ENCODE assay signal across 12 cellular contexts in the genomic region with DNA sequence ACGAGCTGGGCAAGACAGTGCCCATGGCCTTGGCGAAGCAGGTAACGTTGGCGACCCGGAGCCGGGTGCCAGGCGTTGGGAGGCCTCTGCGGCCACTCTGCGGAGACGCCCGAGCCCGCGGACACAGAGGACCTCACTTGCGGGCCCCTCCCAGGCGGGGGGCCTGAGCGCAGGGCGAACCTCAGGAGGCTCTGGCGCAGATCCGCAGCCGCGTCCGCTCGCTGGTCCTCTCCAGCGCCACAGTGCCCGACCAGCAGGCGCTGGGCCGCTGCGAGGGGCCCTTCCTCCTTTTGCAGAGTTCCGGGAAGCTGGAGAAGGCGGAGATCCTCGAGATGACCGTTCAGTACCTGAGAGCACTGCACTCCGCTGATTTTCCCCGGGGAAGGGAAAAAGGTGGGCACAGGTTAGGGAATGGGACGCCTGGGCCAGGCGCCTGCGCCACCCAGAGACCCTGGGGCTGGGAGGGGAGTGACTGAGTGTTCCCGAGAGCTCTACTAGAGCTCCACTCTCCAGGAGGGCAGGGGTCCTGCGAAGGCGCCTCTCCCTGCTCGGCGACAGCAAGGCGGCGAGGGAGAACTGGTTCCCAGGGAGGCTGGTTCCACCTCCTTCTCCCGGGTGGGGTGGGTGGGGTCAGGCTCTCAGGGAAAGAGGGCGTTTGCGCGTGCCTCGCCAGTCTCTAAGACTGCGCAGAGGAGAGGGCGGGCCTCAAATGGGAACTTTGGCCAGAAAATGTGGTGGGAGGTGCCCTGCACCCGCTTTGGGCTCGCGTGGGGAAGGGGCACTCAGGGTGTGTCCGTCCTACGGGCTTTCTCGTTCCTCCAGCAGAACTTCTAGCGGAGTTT. TPM values are rescaled to one million over a fixed set of nuclear protein-coding genes. Genes with fewer than 3 reads are reported as not detected.
DNase-seq lines count a peak whose midpoint lies in the region; ATAC-seq, FAIRE-seq and TF ChIP-seq lines count a peak whose summit lies in the region.
"Had no signal": no experiment of that assay in that cellular context is flagged by ENCODE, and none has a peak within 500 bp of the region (broad histone marks: within the 10 kb centered on the region; RNA-seq: fewer than 3 reads in every experiment).

No MANE protein-coding gene starts in this region.

- peak overlapping the region; percentile 80 to 92 for H3K4me2 ChIP-seq in H1 (ENCODE audit: insufficient read depth in 1 of 2, low read depth in 2 of 2, low read length in 2 of 2)
- H3K4me2 ChIP-seq in neural progenitor cell = peak overlapping the region; percentile 82

- H3K4me1 ChIP-seq in Caco-2 (peaks cover 7% of the 10 kb centered on the region; the same call in 1 of the 2 replicates), HEK293 (ENCODE audit: control insufficient read depth, insufficient read depth, low read length) (peaks cover 4% of the 10 kb centered on the region), H1 (replicated peaks in 1 of 4; ENCODE audit: control insufficient read depth in 3 of 4, insufficient read depth in 4 of 4, low read length in 3 of 4) (peaks cover 0 to 52% (median 29%) of the 10 kb centered on the region in 4 experiments; a peak in 6 of 7 replicates), neural progenitor cell (peaks cover 87% of the 10 kb centered on the region)

- no peak; a peak in 1 of 4 replicates for TF ChIP-seq RAD21 in H1 (IDR thresholded peaks at IDR 0.05 in 1 of 2, conservative IDR thresholded peaks at IDR 0.05 in 1 of 2; ENCODE audit: low read depth in 2 of 2, low read length in 2 of 2)

- intact Hi-C loops in Caco-2 (cut with micrococcal nuclease; ENCODE audit: unreplicated experiment) = no loop called here

- H3K27ac Mint-ChIP-seq in Caco-2 (ENCODE audit: unreplicated experiment) (no peak overlapping the region), neural progenitor cell (no peak overlapping the region), T-cell (no peak overlapping the region)
- H3K27ac Mint-ChIP-seq: CD8-positive, alpha-beta T cell; effector memory CD8-positive, alpha-beta T cell; progenitor cell of endocrine pancreas had no signal

- no peak overlapping the region for H3K56ac ChIP-seq in H1 (replicated peaks; ENCODE audit: insufficient read length, low read depth, low read length)

- no peak overlapping the region for H3K23ac ChIP-seq in H1 (ENCODE audit: insufficient read length)

- peak overlapping the region; percentile 47 for H4K8ac ChIP-seq in H1 (ENCODE audit: extremely low read depth, insufficient read depth, low read length)

- H3K23me2 ChIP-seq in H1 (ENCODE audit: low read depth, low read length) = peaks cover 21% of the 10 kb centered on the region; the same call in 1 of the 2 replicates

- H3K4me1 Mint-ChIP-seq in Caco-2 (ENCODE audit: low read depth, unreplicated experiment) = peaks cover 6% of the 10 kb centered on the region
- H3K4me1 Mint-ChIP-seq in neural progenitor cell = peaks cover 54% of the 10 kb centered on the region
- peaks cover 14 to 22% (median 14%) of the 10 kb centered on the region in 3 donors for H3K4me1 Mint-ChIP-seq in T-cell

- H3K4ac ChIP-seq in H1 (replicated peaks; ENCODE audit: insufficient read length, low read depth, low read length) = no peak overlapping the region

- H3K27me3 ChIP-seq in Caco-2 (replicated peaks; ENCODE audit: control insufficient read depth, insufficient read depth, low read length) = peaks cover 2% of the 10 kb centered on the region
- H3K27me3 ChIP-seq in H1 (replicated peaks in 1 of 4; ENCODE audit: control insufficient read depth in 3 of 4, extremely low read depth in 1 of 4, insufficient read depth in 3 of 4, low read length in 3 of 4) = peaks cover 95 to 100% (median 100%) of the 10 kb centered on the region in 4 experiments
- peaks cover 100% of the 10 kb centered on the region for H3K27me3 ChIP-seq in neural progenitor cell

- FAIRE-seq in H1 (lab: Jason Lieb, UNC) = no peak

- H4K5ac ChIP-seq in H1 (ENCODE audit: insufficient read length, low read depth, low read length) = no peak overlapping the region

- H3K4me3 Mint-ChIP-seq in Caco-2 (ENCODE audit: unreplicated experiment) = peak overlapping the region; percentile 76
- H3K4me3 Mint-ChIP-seq in neural progenitor cell = peak overlapping the region; percentile 60
- no peak overlapping the region for H3K4me3 Mint-ChIP-seq in T-cell
- H3K4me3 Mint-ChIP-seq: CD8-positive, alpha-beta T cell; effector memory CD8-positive, alpha-beta T cell had no signal

- H3K14ac ChIP-seq in H1 (ENCODE audit: insufficient read length) = no peak overlapping the region

- BruUV-seq in Caco-2 (replicated peaks; lab: Mats Ljungman, UMichigan) = no TSS peak

- H3K27me3 Mint-ChIP-seq in Caco-2 (ENCODE audit: insufficient read depth, unreplicated experiment) = peaks cover 32% of the 10 kb centered on the region
- H3K27me3 Mint-ChIP-seq in neural progenitor cell (ENCODE audit: insufficient read depth, low read depth) = peaks cover 85% of the 10 kb centered on the region
- peaks cover 55 to 84% of the 10 kb centered on the region in 2 donors for H3K27me3 Mint-ChIP-seq in T-cell

- H3K27ac ChIP-seq in HEK293 (ENCODE audit: extremely low read depth, low read depth, low read length) = peak overlapping the region; percentile 34; the same call in 1 of the 2 replicates
- H3K27ac ChIP-seq in H1 (ENCODE audit: low read depth, low read length) = no peak overlapping the region
- H3K27ac ChIP-seq in neural progenitor cell = no peak overlapping the region

- no peaks in the 10 kb centered on the region for H3K79me1 ChIP-seq in H1 (ENCODE audit: low read depth, low read length)

- no peak for TF ChIP-seq EP300 in H1 (IDR thresholded peaks at IDR 0.05; ENCODE audit: borderline replicate concordance in 1 of 2, low read depth in 2 of 2, low read length in 2 of 2)

- H2AK5ac ChIP-seq in H1 (ENCODE audit: low read depth, low read length) = no peak overlapping the region

- no peak overlapping the region for H2BK20ac ChIP-seq in H1 (ENCODE audit: low read length)

- WGBS in H1 (ENCODE audit: extremely low coverage in 1 of 2, insufficient coverage in 1 of 2, insufficient read length in 1 of 2, insufficient replicate concordance in 2 of 2, low coverage in 1 of 2, low lambda C conversion rate in 2 of 2, missing lambda C conversion rate in 1 of 2), 2 experiments = 1% methylated on average over 45 of the region's 58 CpGs; no CpG with 5 or more reads in 1 of the 2 experiments

- H4K91ac ChIP-seq in H1 (replicated peaks; ENCODE audit: insufficient read length, low read length) = peak overlapping the region; percentile 56

- ATAC-seq in T-cell (replicated peaks in 1 of 4) = no peak
- ATAC-seq: CD8-positive, alpha-beta T cell; effector memory CD8-positive, alpha-beta T cell had no signal

- no peaks in the 10 kb centered on the region for H3K9me3 ChIP-seq in Caco-2
- no peaks in the 10 kb centered on the region for H3K9me3 ChIP-seq in HEK293 (ENCODE audit: control insufficient read depth, insufficient read depth, low read depth, low read length)
- no peaks in the 10 kb centered on the region; a peak in 1 of 4 replicates for H3K9me3 ChIP-seq in H1 (ENCODE audit: insufficient read depth in 2 of 2, low read depth in 1 of 2, low read length in 1 of 2)
- H3K9me3 ChIP-seq in neural progenitor cell (ENCODE audit: low read depth) = no peaks in the 10 kb centered on the region

- peaks cover 66% of the 10 kb centered on the region for H3F3A ChIP-seq in neural progenitor cell (ENCODE audit: low read depth)

- no peaks in the 10 kb centered on the region for H3K36me3 ChIP-seq in Caco-2 (ENCODE audit: control insufficient read depth, insufficient read depth, low read length)
- H3K36me3 ChIP-seq in HEK293 (ENCODE audit: control insufficient read depth in 2 of 2, insufficient read depth in 1 of 2, low read length in 2 of 2) = no peaks in the 10 kb centered on the region
- no peaks in the 10 kb centered on the region; a peak in 1 of 8 replicates for H3K36me3 ChIP-seq in H1 (ENCODE audit: control insufficient read depth in 2 of 4, insufficient read depth in 4 of 4, low read length in 3 of 4)
- no peaks in the 10 kb centered on the region for H3K36me3 ChIP-seq in neural progenitor cell

- peak overlapping the region; percentile 22; the same call in 1 of the 2 replicates for H2BK12ac ChIP-seq in H1 (ENCODE audit: low read depth, low read length)

- CTCF ChIA-PET in Caco-2 (lab: Charles Lee) = interaction anchor here (0.7 kb wide), 1 partner anchor 126 kb away, joined by 3 read pairs; no protein-coding TSS in a partner anchor
- CTCF ChIA-PET in HEK293 (lab: Yijun Ruan, JAX) = interaction anchor here (0.6 to 1.2 kb wide), 3 partner anchors 165 to 781 kb away, joined by 3 read pairs; no protein-coding TSS in a partner anchor
- CTCF ChIA-PET in H1 (lab: Charles Lee; ENCODE audit: partially characterized antibody) = interaction anchor here (0.6 to 4.2 kb wide), 6 partner anchors 12 to 91 kb away, joined by 3 to 23 read pairs (median 4); no protein-coding TSS in a partner anchor
- CTCF ChIA-PET in T-cell (lab: Charles Lee) = no interaction called here

- H2BK120ac ChIP-seq in H1 (replicated peaks; ENCODE audit: low read depth, low read length) = no peak overlapping the region

- H2BK15ac ChIP-seq in H1 (ENCODE audit: low read length) = no peak overlapping the region

- no peak overlapping the region for H3K9ac ChIP-seq in H1 (replicated peaks in 1 of 4; ENCODE audit: extremely low read depth in 1 of 4, low read depth in 3 of 4, low read length in 3 of 4)
- H3K9ac ChIP-seq in neural progenitor cell = no peak overlapping the region

- no peak overlapping the region for H2BK5ac ChIP-seq in H1 (ENCODE audit: low read depth, low read length)

- H2AFZ ChIP-seq in H1 (ENCODE audit: low read length) = peak overlapping the region; percentile 79; the same call in 1 of the 2 replicates
- H2AFZ ChIP-seq in neural progenitor cell (replicated peaks) = no peak overlapping the region

- no peak for TF ChIP-seq POLR2A in H1 (IDR thresholded peaks at IDR 0.05; ENCODE audit: control extremely low read depth in 1 of 2, low read depth in 2 of 2, low read length in 2 of 2)

- peaks cover 13 to 19% of the 10 kb centered on the region in 2 experiments for H4K20me1 ChIP-seq in H1 (replicated peaks in 1 of 2; ENCODE audit: control insufficient read depth in 1 of 2, insufficient read depth in 2 of 2, low read length in 2 of 2)
- H4K20me1 ChIP-seq in neural progenitor cell (ENCODE audit: low read depth) = peaks cover 91% of the 10 kb centered on the region

- DNase-seq in Caco-2 (peak in 1 of 2 experiments; percentile 43), H1 (ENCODE audit: low read depth in 1 of 2, low spot score in 2 of 2) (no peak), neural progenitor cell (ENCODE audit: low spot score) (peak; percentile 72), T-cell (no peak), T-helper 2 cell (no peak), GM19238 (ENCODE audit: insufficient read length, low spot score) (no peak)
- no peak for DNase-seq in activated CD4-positive, alpha-beta T cell treated with anti-CD3 and anti-CD28 coated beads, Interleukin-2, amount 50 U/mL, for 1 hour
- DNase-seq: CD8-positive, alpha-beta T cell; effector memory CD8-positive, alpha-beta T cell; MV-4-11 had no signal

- TF ChIP-seq CTCF in Caco-2 (IDR thresholded peaks at IDR 0.05; ENCODE audit: insufficient read depth in 1 of 2, low read depth in 1 of 2, low read length in 1 of 2, severe bottlenecking in 1 of 2, unreplicated experiment in 1 of 2) = no peak
- no peak for TF ChIP-seq CTCF in HEK293 (tag by site-specific recombination; IDR thresholded peaks at IDR 0.05)
- no peak for TF ChIP-seq CTCF in H1 (IDR thresholded peaks at IDR 0.05; ENCODE audit: control extremely low read depth in 1 of 3, insufficient read depth in 1 of 3, low read depth in 1 of 3, low read length in 3 of 3)
- no peak for TF ChIP-seq CTCF in neural progenitor cell (IDR thresholded peaks at IDR 0.05)

- no peak overlapping the region; the same call in 1 of the 2 replicates for H3K18ac ChIP-seq in H1 (ENCODE audit: extremely low read depth, low read length)

- peak overlapping the region; percentile 28 for H3K4me3 ChIP-seq in Caco-2 (ENCODE audit: low read depth, low read length)
- H3K4me3 ChIP-seq in HEK293 (ENCODE audit: low read depth, low read length) = peak overlapping the region; percentile 38
- H3K4me3 ChIP-seq in H1 (ENCODE audit: extremely low read depth in 1 of 4, insufficient read depth in 2 of 4, low read depth in 3 of 4, low read length in 4 of 4) = peak overlapping the region; percentile 2 to 53 (median 28)
- H3K4me3 ChIP-seq in neural progenitor cell = peak overlapping the region; percentile 38

- H3K36me3 Mint-ChIP-seq in Caco-2 (ENCODE audit: insufficient read depth, unreplicated experiment) (peaks cover 7% of the 10 kb centered on the region), neural progenitor cell (no peaks in the 10 kb centered on the region), T-cell (no peaks in the 10 kb centered on the region)
- H3K36me3 Mint-ChIP-seq: CD8-positive, alpha-beta T cell had no signal

- H3K79me2 ChIP-seq in H1 (ENCODE audit: control insufficient read depth in 1 of 2, insufficient read depth in 2 of 2, low read length in 2 of 2) (no peaks in the 10 kb centered on the region), neural progenitor cell (ENCODE audit: low read depth) (no peaks in the 10 kb centered on the region)

- H3K9me3 Mint-ChIP-seq in Caco-2 (ENCODE audit: unreplicated experiment) (no peaks in the 10 kb centered on the region), neural progenitor cell (no peaks in the 10 kb centered on the region), T-cell (no peaks in the 10 kb centered on the region)
- H3K9me3 Mint-ChIP-seq: CD8-positive, alpha-beta T cell; effector memory CD8-positive, alpha-beta T cell had no signal

- POLR2A ChIA-PET in Caco-2 (lab: Charles Lee) (interaction anchor here (0.6 kb wide), 1 partner anchor 82 kb away, joined by 4 read pairs; no protein-coding TSS in a partner anchor), HEK293 (lab: Yijun Ruan, JAX) (interaction anchor here (0.7 to 1.6 kb wide), 3 partner anchors 90 to 926 kb away, joined by 3 to 5 read pairs (median 4); a partner anchor contains a TSS), H1 (lab: Charles Lee; ENCODE audit: partially characterized antibody) (interaction anchor here (1.2 to 1.8 kb wide), 6 partner anchors 79 to 377 kb away, joined by 3 to 6 read pairs (median 4); a partner anchor contains a TSS), T-cell (lab: Charles Lee) (no interaction called here)

RNA-seq across cellular contexts. Expression of a gene that starts 1.4 kb away (rescaled TPM):
- not detected in 2 replicates for total RNA-seq in Caco-2 (2022)
- total RNA-seq in H1 (2021; fragmentation: NEBNext Ultra II Directional; extraction: Animal tissue kit (Norgen Biotek cat#: 25700)) = 0.35 TPM in 1 of 2 replicates, not detected in the other
- 0.28 and 0.32 TPM in 2 replicates for polyA plus RNA-seq in H1 (2011; rRNA removed)
- polyA plus RNA-seq in H1 (2011; cell fraction: cytosol; rRNA removed) = 0.22 TPM
- polyA plus RNA-seq in H1 (2011; cell fraction: nucleus; rRNA removed) = 0.17 TPM
- polyA plus RNA-seq in H1 (2012, experiment 1 of 2) = not detected in 4 replicates
- polyA plus RNA-seq in H1 (2012, experiment 2 of 2) = not detected
- polyA plus RNA-seq in H1 (2013, experiment 1 of 2) = 0.08 TPM
- 0.09 TPM for polyA plus RNA-seq in H1 (2013, experiment 2 of 2)
- not detected in 2 replicates for polyA minus RNA-seq in H1 (2011; rRNA and poly(A)+ RNA removed)
- not detected for polyA minus RNA-seq in H1 (2011; cell fraction: cytosol; rRNA and poly(A)+ RNA removed)
- polyA minus RNA-seq in H1 (2011; cell fraction: nucleus; rRNA and poly(A)+ RNA removed) = not detected
- not detected in 2 replicates for total RNA-seq in neural progenitor cell (ENCODE audit: low replicate concordance)
- total RNA-seq in T-cell = not detected
- total RNA-seq: CD8-positive, alpha-beta T cell; progenitor cell of endocrine pancreas had no signal

Comparison
In these comparisons a context has a peak if more than half of its experiments do, and no peak if none do; other contexts are left out.
1. H3K4me3 Mint-ChIP-seq: peak in Caco-2 (single experiment) and neural progenitor cell (single experiment); none in T-cell (0 of 3).
2. CTCF ChIA-PET loops: an anchor here in Caco-2 (0.7 kb wide), HEK293 (0.6 to 1.2 kb wide) and H1 (0.6 to 4.2 kb wide); none called in T-cell.
3. POLR2A ChIA-PET loops: an anchor here in Caco-2 (0.6 kb wide), HEK293 (0.7 to 1.6 kb wide) and H1 (1.2 to 1.8 kb wide); none called in T-cell.
4. Peak in every context shown above with its lines, with median percentiles within 50 percentile points of each other: H3K4me3 ChIP-seq.